Comparison of ENCODE assay signal across 1 cellular context in the genomic region with DNA sequence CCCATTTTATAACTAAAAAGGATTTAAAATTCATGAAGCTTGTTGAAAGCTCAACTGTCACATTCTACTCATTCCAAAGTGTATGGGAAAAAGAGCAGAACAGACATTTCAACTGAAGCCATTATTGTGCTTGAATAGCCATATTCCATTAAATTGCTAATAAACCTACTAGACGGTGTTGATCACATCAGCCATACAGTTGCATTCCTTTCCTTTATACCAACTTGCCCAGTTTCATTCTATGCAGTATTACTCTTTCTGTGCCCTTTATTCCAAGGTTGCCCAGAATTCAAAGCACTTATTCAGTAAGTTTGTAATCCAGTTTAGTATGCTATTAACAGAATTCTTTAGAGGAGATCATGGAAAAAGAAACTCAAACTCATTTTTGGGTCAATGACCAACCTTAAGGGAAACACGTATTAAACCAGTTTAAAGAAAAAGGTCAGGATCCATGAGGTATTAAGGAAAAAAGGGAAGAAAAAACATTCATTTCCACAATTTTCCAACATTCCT.
TF ChIP-seq lines count a peak whose summit lies in the region.

No MANE protein-coding gene starts in this region.

TF ChIP-seq in neural cell, 6 proteins besides CTCF, POLR2A, EP300 and RAD21 (continued from another document):
- TF ChIP-seq, protein P1, sequence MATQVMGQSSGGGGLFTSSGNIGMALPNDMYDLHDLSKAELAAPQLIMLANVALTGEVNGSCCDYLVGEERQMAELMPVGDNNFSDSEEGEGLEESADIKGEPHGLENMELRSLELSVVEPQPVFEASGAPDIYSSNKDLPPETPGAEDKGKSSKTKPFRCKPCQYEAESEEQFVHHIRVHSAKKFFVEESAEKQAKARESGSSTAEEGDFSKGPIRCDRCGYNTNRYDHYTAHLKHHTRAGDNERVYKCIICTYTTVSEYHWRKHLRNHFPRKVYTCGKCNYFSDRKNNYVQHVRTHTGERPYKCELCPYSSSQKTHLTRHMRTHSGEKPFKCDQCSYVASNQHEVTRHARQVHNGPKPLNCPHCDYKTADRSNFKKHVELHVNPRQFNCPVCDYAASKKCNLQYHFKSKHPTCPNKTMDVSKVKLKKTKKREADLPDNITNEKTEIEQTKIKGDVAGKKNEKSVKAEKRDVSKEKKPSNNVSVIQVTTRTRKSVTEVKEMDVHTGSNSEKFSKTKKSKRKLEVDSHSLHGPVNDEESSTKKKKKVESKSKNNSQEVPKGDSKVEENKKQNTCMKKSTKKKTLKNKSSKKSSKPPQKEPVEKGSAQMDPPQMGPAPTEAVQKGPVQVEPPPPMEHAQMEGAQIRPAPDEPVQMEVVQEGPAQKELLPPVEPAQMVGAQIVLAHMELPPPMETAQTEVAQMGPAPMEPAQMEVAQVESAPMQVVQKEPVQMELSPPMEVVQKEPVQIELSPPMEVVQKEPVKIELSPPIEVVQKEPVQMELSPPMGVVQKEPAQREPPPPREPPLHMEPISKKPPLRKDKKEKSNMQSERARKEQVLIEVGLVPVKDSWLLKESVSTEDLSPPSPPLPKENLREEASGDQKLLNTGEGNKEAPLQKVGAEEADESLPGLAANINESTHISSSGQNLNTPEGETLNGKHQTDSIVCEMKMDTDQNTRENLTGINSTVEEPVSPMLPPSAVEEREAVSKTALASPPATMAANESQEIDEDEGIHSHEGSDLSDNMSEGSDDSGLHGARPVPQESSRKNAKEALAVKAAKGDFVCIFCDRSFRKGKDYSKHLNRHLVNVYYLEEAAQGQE (IDR thresholded peaks at IDR 0.05; ENCODE audit: borderline replicate concordance), result no peak
